Comparison of ENCODE assay signal across 24 cellular contexts in genomic region chr5:174811438-174811837, GRCh38.
"Had no signal": no experiment of that assay in that cellular context is flagged by ENCODE, and none has a peak within 500 bp of the region (broad histone marks: within the 10 kb centered on the region; RNA-seq: fewer than 3 reads in every experiment).

No MANE protein-coding gene starts in this region.

- H3K9me3 ChIP-seq: suprapubic skin, testis, thoracic aorta, thyroid gland, transverse colon, uterus, vagina had no signal

- H3K36me3 ChIP-seq: stomach, suprapubic skin, thoracic aorta, thyroid gland, tibial artery, tibial nerve, transverse colon, upper lobe of left lung, upper lobe of right lung, uterus, vagina had no signal

- H3K4me3 ChIP-seq: stomach, suprapubic skin, testis, thoracic aorta, thyroid gland, tibial artery, tibial nerve, transverse colon, upper lobe of left lung, upper lobe of right lung, uterus, vagina had no signal

- H3K27me3 ChIP-seq: stomach, suprapubic skin, testis, thyroid gland, tibial artery, tibial nerve, transverse colon, upper lobe of left lung, upper lobe of right lung, uterus, vagina had no signal

- H3K27ac ChIP-seq: stomach, suprapubic skin, testis, thoracic aorta, thyroid gland, tibial artery, tibial nerve, transverse colon, upper lobe of left lung, upper lobe of right lung, uterus, vagina had no signal

- DNase-seq: stimulated activated CD4-positive, alpha-beta T cell treated with anti-CD3 and anti-CD28 coated beads, Interleukin-2, amount 100 ng/mL, for 48 hours; stimulated activated CD4-positive, alpha-beta T cell treated with anti-CD3 and anti-CD28 coated beads, Interleukin-4, amount 100 ng/mL, for 1 hour; stimulated activated CD4-positive, alpha-beta T cell treated with anti-CD3 and anti-CD28 coated beads, Interleukin-4, amount 100 ng/mL, for 24 hours; stimulated activated CD4-positive, alpha-beta T cell treated with anti-CD3 and anti-CD28 coated beads, Interleukin-4, amount 100 ng/mL, for 4 hours; stimulated activated CD8-positive, alpha-beta memory T cell treated with anti-CD3 and anti-CD28 coated beads, Interleukin-4, amount 100 ng/mL, for 48 hours; stimulated activated naive B cell treated with anti-CD40 and anti-IgM and Interleukin-4, amounts not matched to agents 10 μg/mL and 1 μg/mL and 100 μg/mL, for 72 hours; stimulated activated naive CD4-positive, alpha-beta T cell; stimulated activated naive CD4-positive, alpha-beta T cell treated with Interleukin-2 at 50 U/mL for 16 hours; stimulated activated naive CD8-positive, alpha-beta T cell treated with anti-CD3 and anti-CD28 coated beads, Interleukin-15, amount 100 ng/mL, for 72 hours; stimulated activated naive CD8-positive, alpha-beta T cell treated with anti-CD3 and anti-CD28 coated beads, Interleukin-15, Interleukin-2, amounts not matched to agents 100 U/mL and 50 U/mL, for 24 hours; stomach; substantia nigra; testis; thyroid gland; tibial artery; transverse colon; trophoblast cell; upper lobe of left lung; upper lobe of right lung; uterus had no signal

- H3K4me1 ChIP-seq: stomach, suprapubic skin, testis, thyroid gland, tibial artery, tibial nerve, transverse colon, upper lobe of left lung, upper lobe of right lung, uterus, vagina had no signal
